Comparison of ENCODE assay signal across 19 cellular contexts in genomic region chrX:118564498-118564897, GRCh38.
DNase-seq lines count a peak whose midpoint lies in the region; ATAC-seq and TF ChIP-seq lines count a peak whose summit lies in the region.
"Had no signal": no experiment of that assay in that cellular context is flagged by ENCODE, and none has a peak within 500 bp of the region (broad histone marks: within the 10 kb centered on the region; RNA-seq: fewer than 3 reads in every experiment).

No MANE protein-coding gene starts in this region.

- H2AK5ac ChIP-seq in H9 (ENCODE audit: insufficient read length, low read length): no peak overlapping the region

- H3K27ac ChIP-seq in HEK293 (ENCODE audit: extremely low read depth, low read depth, low read length): no peak overlapping the region
- no peak overlapping the region for H3K27ac ChIP-seq in naive thymus-derived CD4-positive, alpha-beta T cell (ENCODE audit: low read depth, low read length)
- no peak overlapping the region for H3K27ac ChIP-seq in H9 (ENCODE audit: insufficient read length, low read depth, low read length)
- H3K27ac ChIP-seq: A549 had no signal

- H2BK15ac ChIP-seq in H9 (ENCODE audit: low read depth, low read length): no peak overlapping the region

- peaks cover 32% of the 10 kb centered on the region for H3K4me1 Mint-ChIP-seq in activated T-cell treated with anti-CD3 and anti-CD28 coated beads, Interleukin-2, amount 50 U/mL, for 24 hours (ENCODE audit: low read depth)
- peaks cover 31% of the 10 kb centered on the region for H3K4me1 Mint-ChIP-seq in activated naive CD8-positive, alpha-beta T cell treated with anti-CD3 and anti-CD28 coated beads for 36 hours
- peaks cover 2 to 43% (median 25%) of the 10 kb centered on the region in 7 donors for H3K4me1 Mint-ChIP-seq in naive thymus-derived CD4-positive, alpha-beta T cell
- peaks cover 4% of the 10 kb centered on the region for H3K4me1 Mint-ChIP-seq in activated CD8-positive, alpha-beta memory T cell treated with anti-CD3 and anti-CD28 coated beads, Interleukin-2, amount 10 ng/mL, durations not matched to agents 7 days and 5 days
- peaks cover 7 to 8% of the 10 kb centered on the region in 2 experiments for H3K4me1 Mint-ChIP-seq in H9

- no peak overlapping the region for H3K18ac ChIP-seq in H9 (ENCODE audit: insufficient read length, low read depth, low read length)

- no peak overlapping the region for H4K91ac ChIP-seq in H9 (ENCODE audit: insufficient read length, low read depth, low read length)

- ATAC-seq in naive thymus-derived CD4-positive, alpha-beta T cell: no peak
- no peak for ATAC-seq in activated CD8-positive, alpha-beta memory T cell treated with anti-CD3 and anti-CD28 coated beads, Interleukin-2, amount 10 ng/mL, durations not matched to agents 7 days and 5 days
- ATAC-seq: A549 had no signal

- no peak for DNase-seq in activated T-cell treated with anti-CD3 and anti-CD28 coated beads, Interleukin-2, amount 50 U/mL, for 24 hours
- DNase-seq in activated T-cell treated with anti-CD3 and anti-CD28 coated beads, Interleukin-2, amount 50 U/mL, for 1 hour: no peak
- DNase-seq in activated naive CD8-positive, alpha-beta T cell treated with anti-CD3 and anti-CD28 coated beads for 36 hours: no peak
- DNase-seq in naive thymus-derived CD4-positive, alpha-beta T cell: no peak
- DNase-seq in HK-2 (ENCODE audit: unreplicated experiment) (no peak), H9 (no peak)
- DNase-seq in activated CD8-positive, alpha-beta memory T cell treated with anti-CD3 and anti-CD28 coated beads, Interleukin-2, amount 10 ng/mL, durations not matched to agents 7 days and 5 days: no peak
- DNase-seq: BE2C, COR-L47, DMS79, MM.1S, NCI-H1048, NCI-H1417 treated with DMSO at 0.1 percent for 48 hours, NCI-H187, NCI-H446, NCI-H526, SHP77 had no signal

- H3K4me3 ChIP-seq in HEK293 (ENCODE audit: low read depth, low read length): no peak overlapping the region
- H3K4me3 ChIP-seq in naive thymus-derived CD4-positive, alpha-beta T cell (ENCODE audit: low read length): no peak overlapping the region
- H3K4me3 ChIP-seq: A549 had no signal

- intact Hi-C loops in naive thymus-derived CD4-positive, alpha-beta T cell (cut with micrococcal nuclease): loop anchor here in 1 of 2 donors (5.0 kb wide), 1 partner anchor 38 kb away; no protein-coding TSS in a partner anchor

- H4K8ac ChIP-seq in H9 (replicated peaks; ENCODE audit: insufficient read length, low read depth, low read length): no peak overlapping the region

- H3K4me1 ChIP-seq in HEK293 (ENCODE audit: control insufficient read depth, insufficient read depth, low read length): no peaks in the 10 kb centered on the region
- no peaks in the 10 kb centered on the region for H3K4me1 ChIP-seq in naive thymus-derived CD4-positive, alpha-beta T cell (ENCODE audit: control insufficient read depth in 2 of 2, insufficient read depth in 2 of 2, low read length in 2 of 2)
- no peaks in the 10 kb centered on the region for H3K4me1 ChIP-seq in H9 (ENCODE audit: insufficient read depth, low read length)
- H3K4me1 ChIP-seq: A549, BE2C had no signal

- H3K23ac ChIP-seq in H9 (ENCODE audit: insufficient read length, low read depth, low read length): no peak overlapping the region

- no peak overlapping the region for H4K5ac ChIP-seq in H9 (ENCODE audit: insufficient read length, low read depth, low read length)

- TF ChIP-seq CTCF in HEK293 (tag by site-specific recombination; IDR thresholded peaks at IDR 0.05) (no peak), H9 (conservative IDR thresholded peaks at IDR 0.05) (no peak)

- H3K4ac ChIP-seq in H9 (ENCODE audit: low read depth, low read length): no peak overlapping the region

- WGBS in H9 (ENCODE audit: extremely low coverage, insufficient read length, low lambda C conversion rate): no CpG with 5 or more reads among the region's 1 CpG

- no peak overlapping the region for H3K4me2 ChIP-seq in H9 (ENCODE audit: insufficient read depth, insufficient read length, low read length)
- H3K4me2 ChIP-seq: A549 had no signal

- no peaks in the 10 kb centered on the region for H3K79me1 ChIP-seq in H9 (ENCODE audit: insufficient read depth, low read depth, low read length, poor library complexity, severe bottlenecking)

- H2AFZ ChIP-seq in H9 (ENCODE audit: low read length): no peak overlapping the region

- no peak overlapping the region for H2BK5ac ChIP-seq in H9 (ENCODE audit: insufficient read length, low read length)

- CTCF ChIA-PET in HEK293 (lab: Yijun Ruan, JAX): no interaction called here
- CTCF ChIA-PET in naive thymus-derived CD4-positive, alpha-beta T cell (lab: Charles Lee): no interaction called here
- CTCF ChIA-PET in activated CD8-positive, alpha-beta memory T cell treated with anti-CD3 and anti-CD28 coated beads, Interleukin-2, amount 10 ng/mL, durations not matched to agents 7 days and 5 days (lab: Charles Lee): no interaction called here

- H4K20me1 ChIP-seq in H9 (ENCODE audit: control insufficient read depth, insufficient read depth, insufficient read length): no peaks in the 10 kb centered on the region

- H3K23me2 ChIP-seq in H9 (ENCODE audit: insufficient read length, low read depth, low read length, poor library complexity, severe bottlenecking): no peaks in the 10 kb centered on the region

- peaks cover 0 to 4% of the 10 kb centered on the region in 2 experiments; a peak in 1 of 3 replicates for H3K36me3 ChIP-seq in HEK293 (ENCODE audit: control insufficient read depth in 2 of 2, insufficient read depth in 1 of 2, low read length in 2 of 2)
- H3K36me3 ChIP-seq in naive thymus-derived CD4-positive, alpha-beta T cell (ENCODE audit: control insufficient read depth in 2 of 3, insufficient read depth in 3 of 3, low read length in 3 of 3): peaks cover 0 to 24% (median 0%) of the 10 kb centered on the region in 3 experiments
- H3K36me3 ChIP-seq: BE2C had no signal

- H3K56ac ChIP-seq in H9 (ENCODE audit: insufficient read length, low read depth, low read length): no peak overlapping the region

- H3K79me2 ChIP-seq in H9 (ENCODE audit: insufficient read depth, low read length): no peaks in the 10 kb centered on the region

- no peak overlapping the region for H3T11ph ChIP-seq in H9 (ENCODE audit: low read length)

- no peak overlapping the region for H2BK120ac ChIP-seq in H9 (ENCODE audit: low read depth, low read length, poor library complexity, severe bottlenecking)

- no peak overlapping the region for H2BK20ac ChIP-seq in H9 (ENCODE audit: low read depth, low read length, poor library complexity, severe bottlenecking)

- peaks cover 51% of the 10 kb centered on the region for H3K36me3 Mint-ChIP-seq in activated T-cell treated with anti-CD3 and anti-CD28 coated beads, Interleukin-2, amount 50 U/mL, for 24 hours (ENCODE audit: low read depth)
- peaks cover 18% of the 10 kb centered on the region for H3K36me3 Mint-ChIP-seq in activated naive CD8-positive, alpha-beta T cell treated with anti-CD3 and anti-CD28 coated beads for 36 hours
- H3K36me3 Mint-ChIP-seq in naive thymus-derived CD4-positive, alpha-beta T cell: peaks cover 3 to 20% (median 11%) of the 10 kb centered on the region in 5 donors
- H3K36me3 Mint-ChIP-seq in activated CD8-positive, alpha-beta memory T cell treated with anti-CD3 and anti-CD28 coated beads, Interleukin-2, amount 10 ng/mL, durations not matched to agents 7 days and 5 days: peaks cover 31% of the 10 kb centered on the region
- peaks cover 3 to 4% (median 3%) of the 10 kb centered on the region in 3 experiments; a peak in 5 of 7 replicates for H3K36me3 Mint-ChIP-seq in H9 (ENCODE audit: insufficient read depth in 1 of 3, low read depth in 3 of 3)

- no peak overlapping the region for H2BK12ac ChIP-seq in H9 (ENCODE audit: insufficient read length, low read depth, low read length)

- H3K9ac ChIP-seq in H9 (ENCODE audit: extremely low read depth, insufficient read length, low read length): no peak overlapping the region

- no peaks in the 10 kb centered on the region for H3K27me3 ChIP-seq in naive thymus-derived CD4-positive, alpha-beta T cell (ENCODE audit: control insufficient read depth in 2 of 2, insufficient read depth in 2 of 2, low read length in 2 of 2)
- no peaks in the 10 kb centered on the region for H3K27me3 ChIP-seq in H9 (ENCODE audit: insufficient read depth, low read length)
- H3K27me3 ChIP-seq: BE2C had no signal

- H3K4me3 Mint-ChIP-seq in activated T-cell treated with anti-CD3 and anti-CD28 coated beads, Interleukin-2, amount 50 U/mL, for 24 hours: no peak overlapping the region
- H3K4me3 Mint-ChIP-seq in activated naive CD8-positive, alpha-beta T cell treated with anti-CD3 and anti-CD28 coated beads for 36 hours: no peak overlapping the region
- H3K4me3 Mint-ChIP-seq in naive thymus-derived CD4-positive, alpha-beta T cell: peak overlapping the region in 1 of 10 donors; percentile 33
- H3K4me3 Mint-ChIP-seq in activated CD8-positive, alpha-beta memory T cell treated with anti-CD3 and anti-CD28 coated beads, Interleukin-2, amount 10 ng/mL, durations not matched to agents 7 days and 5 days: no peak overlapping the region
- no peak overlapping the region for H3K4me3 Mint-ChIP-seq in H9

- H3K9me3 Mint-ChIP-seq in activated T-cell treated with anti-CD3 and anti-CD28 coated beads, Interleukin-2, amount 50 U/mL, for 24 hours: no peaks in the 10 kb centered on the region
- no peaks in the 10 kb centered on the region for H3K9me3 Mint-ChIP-seq in activated naive CD8-positive, alpha-beta T cell treated with anti-CD3 and anti-CD28 coated beads for 36 hours
- H3K9me3 Mint-ChIP-seq in naive thymus-derived CD4-positive, alpha-beta T cell: peaks cover 0 to 1% (median 0%) of the 10 kb centered on the region in 11 donors
- no peaks in the 10 kb centered on the region for H3K9me3 Mint-ChIP-seq in activated CD8-positive, alpha-beta memory T cell treated with anti-CD3 and anti-CD28 coated beads, Interleukin-2, amount 10 ng/mL, durations not matched to agents 7 days and 5 days (ENCODE audit: low read depth)
- peaks cover 0 to 50% of the 10 kb centered on the region in 2 experiments; a peak in 3 of 5 replicates for H3K9me3 Mint-ChIP-seq in H9

- H3K14ac ChIP-seq in H9 (ENCODE audit: insufficient read depth, low read length): no peak overlapping the region

- H3K27me3 Mint-ChIP-seq in activated T-cell treated with anti-CD3 and anti-CD28 coated beads, Interleukin-2, amount 50 U/mL, for 24 hours: no peaks in the 10 kb centered on the region
- H3K27me3 Mint-ChIP-seq in activated naive CD8-positive, alpha-beta T cell treated with anti-CD3 and anti-CD28 coated beads for 36 hours: no peaks in the 10 kb centered on the region
- H3K27me3 Mint-ChIP-seq in naive thymus-derived CD4-positive, alpha-beta T cell: no peaks in the 10 kb centered on the region
- H3K27me3 Mint-ChIP-seq in activated CD8-positive, alpha-beta memory T cell treated with anti-CD3 and anti-CD28 coated beads, Interleukin-2, amount 10 ng/mL, durations not matched to agents 7 days and 5 days: no peaks in the 10 kb centered on the region
- no peaks in the 10 kb centered on the region; the same call in 1 of the 2 replicates for H3K27me3 Mint-ChIP-seq in H9 (ENCODE audit: low read depth)

- peak overlapping the region; percentile 55 for H3K27ac Mint-ChIP-seq in activated T-cell treated with anti-CD3 and anti-CD28 coated beads, Interleukin-2, amount 50 U/mL, for 24 hours
- peak overlapping the region; percentile 78 for H3K27ac Mint-ChIP-seq in activated naive CD8-positive, alpha-beta T cell treated with anti-CD3 and anti-CD28 coated beads for 36 hours
- H3K27ac Mint-ChIP-seq in naive thymus-derived CD4-positive, alpha-beta T cell: peak overlapping the region in 6 of 9 donors; percentile 26 to 72 (median 36)
- no peak overlapping the region for H3K27ac Mint-ChIP-seq in activated CD8-positive, alpha-beta memory T cell treated with anti-CD3 and anti-CD28 coated beads, Interleukin-2, amount 10 ng/mL, durations not matched to agents 7 days and 5 days
- H3K27ac Mint-ChIP-seq in H9: no peak overlapping the region

- POLR2A ChIA-PET in HEK293 (lab: Yijun Ruan, JAX): no interaction called here
- POLR2A ChIA-PET in naive thymus-derived CD4-positive, alpha-beta T cell (lab: Charles Lee): interaction anchor here (0.7 kb wide), 1 partner anchor 10 kb away, joined by 3 read pairs; no protein-coding TSS in a partner anchor

- H3K9me3 ChIP-seq in HEK293 (ENCODE audit: control insufficient read depth, insufficient read depth, low read depth, low read length) (no peaks in the 10 kb centered on the region), H9 (ENCODE audit: control insufficient read depth, low read depth, low read length) (peaks cover 9% of the 10 kb centered on the region)
- no peaks in the 10 kb centered on the region for H3K9me3 ChIP-seq in naive thymus-derived CD4-positive, alpha-beta T cell (ENCODE audit: control insufficient read depth in 2 of 3, low read length in 3 of 3)
- H3K9me3 ChIP-seq: A549, BE2C had no signal

Comparison
In these comparisons a context has a peak if more than half of its experiments do, and no peak if none do; other contexts are left out.
1. H3K27ac Mint-ChIP-seq: peak in activated T-cell treated with anti-CD3 and anti-CD28 coated beads, Interleukin-2, amount 50 U/mL, for 24 hours (single experiment), activated naive CD8-positive, alpha-beta T cell treated with anti-CD3 and anti-CD28 coated beads for 36 hours (single experiment) and naive thymus-derived CD4-positive, alpha-beta T cell (6 of 9); none in activated CD8-positive, alpha-beta memory T cell treated with anti-CD3 and anti-CD28 coated beads, Interleukin-2, amount 10 ng/mL, durations not matched to agents 7 days and 5 days (single experiment) and H9 (0 of 3).